Comparison of ENCODE assay signal across 7 cellular contexts in the genomic region with DNA sequence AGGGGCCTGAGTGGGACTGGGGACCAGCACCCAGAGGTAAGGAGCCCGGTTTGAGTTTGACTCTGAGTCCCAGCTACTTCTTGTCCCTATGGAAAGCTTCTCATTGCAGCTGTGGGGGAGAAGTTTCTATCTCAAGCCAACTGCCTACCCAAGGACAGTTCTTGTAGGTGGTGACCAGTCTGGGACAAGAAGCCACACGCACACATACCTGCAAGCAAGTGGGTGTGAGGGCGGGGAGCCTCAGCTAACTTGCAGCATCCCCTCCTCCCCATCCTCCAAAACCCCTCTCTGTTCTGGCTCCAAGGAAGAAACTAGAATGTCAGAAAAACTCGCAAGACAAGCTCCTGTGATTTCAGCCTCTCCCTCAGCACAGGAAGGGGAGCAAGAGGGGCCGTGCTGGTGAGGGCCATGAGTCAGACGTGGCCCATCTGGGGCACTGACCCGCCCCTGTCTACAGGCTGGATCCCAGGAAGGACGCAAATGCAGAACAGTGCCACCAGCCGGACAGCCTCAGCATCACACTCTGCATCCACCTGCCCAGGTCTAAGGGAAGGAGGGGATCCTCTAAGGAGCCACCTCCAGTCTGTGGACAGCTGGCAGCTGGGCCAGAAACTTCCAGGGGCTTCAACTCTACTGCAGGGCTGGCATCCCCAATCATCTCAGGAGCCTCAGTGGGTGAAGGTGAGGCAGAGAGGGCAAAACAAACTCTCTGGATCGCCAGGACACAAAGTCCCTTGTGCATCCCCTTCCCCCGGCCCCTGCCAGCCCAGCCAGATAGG.
DNase-seq lines count a peak whose midpoint lies in the region; ATAC-seq, FAIRE-seq and TF ChIP-seq lines count a peak whose summit lies in the region.

No MANE protein-coding gene starts in this region.

- TF ChIP-seq CTCF in GM12873 (IDR thresholded peaks at IDR 0.05; ENCODE audit: insufficient read depth, low read depth, low read length, missing control alignments) (peak; percentile 79), epithelial cell of proximal tubule (conservative IDR thresholded peaks at IDR 0.05; ENCODE audit: low read depth, low read length) (peak; percentile 84), neural cell (IDR thresholded peaks at IDR 0.05; ENCODE audit: poor library complexity, severe bottlenecking) (peak; percentile 22), omental fat pad (IDR thresholded peaks at IDR 0.05) (no peak)

- H3K9me3 ChIP-seq in neural cell (ENCODE audit: low read length): no peaks in the 10 kb centered on the region

- H3K9ac ChIP-seq in neural cell (ENCODE audit: low read length): no peak overlapping the region

- H3K4me2 ChIP-seq in neural cell (ENCODE audit: low read length): no peak overlapping the region

- no peak for TF ChIP-seq EP300 in neural cell (conservative IDR thresholded peaks at IDR 0.05; ENCODE audit: poor library complexity, severe bottlenecking)

- no peak overlapping the region for H2AFZ ChIP-seq in neural cell (ENCODE audit: low read depth, low read length)

- H3K79me2 ChIP-seq in neural cell (replicated peaks; ENCODE audit: insufficient read depth, low read length): no peaks in the 10 kb centered on the region

- no peak for TF ChIP-seq RAD21 in neural cell (conservative IDR thresholded peaks at IDR 0.05)

- no peaks in the 10 kb centered on the region for H4K20me1 ChIP-seq in neural cell (ENCODE audit: insufficient read depth)

- no peak overlapping the region for H3K27ac ChIP-seq in neural cell (ENCODE audit: low read length)

- ATAC-seq in HG03095 (IDR thresholded peaks at IDR 0.05; ENCODE audit: unreplicated experiment) (peak; percentile 54), HG03460 (IDR thresholded peaks at IDR 0.05; ENCODE audit: unreplicated experiment) (no peak), omental fat pad (ENCODE audit: low FRiP score) (no peak)

- H3K9me2 ChIP-seq in neural cell (ENCODE audit: insufficient read depth, low read length): no peaks in the 10 kb centered on the region

- H3K36me3 ChIP-seq in neural cell (ENCODE audit: insufficient read depth, low read length): no peaks in the 10 kb centered on the region

- no peaks in the 10 kb centered on the region for H3K27me3 ChIP-seq in neural cell (ENCODE audit: insufficient read depth, low read depth, low read length)

- DNase-seq in RCC 7860 (ENCODE audit: low spot score): peak; percentile 72
- no peak for DNase-seq in epithelial cell of proximal tubule (ENCODE audit: low read depth)
- DNase-seq in omental fat pad (ENCODE audit: low spot score): no peak

- H3K4me3 ChIP-seq in epithelial cell of proximal tubule (ENCODE audit: low read depth, low read length) (no peak overlapping the region), neural cell (ENCODE audit: low read length) (no peak overlapping the region)

- FAIRE-seq in RCC 7860 (lab: Jason Lieb, UNC): peak; percentile 77

- H3F3A ChIP-seq in neural cell (ENCODE audit: insufficient read depth, low read length, poor library complexity, severe bottlenecking): no peaks in the 10 kb centered on the region

TF ChIP-seq in neural cell, 6 proteins besides CTCF, POLR2A, EP300 and RAD21:
- TF ChIP-seq EZH2 (IDR thresholded peaks at IDR 0.05; ENCODE audit: borderline replicate concordance, insufficient read depth, low read length, poor library complexity, severe bottlenecking): no peak
- TF ChIP-seq TAF1 (IDR thresholded peaks at IDR 0.05; ENCODE audit: low read depth): no peak
- no peak for TF ChIP-seq REST (IDR thresholded peaks at IDR 0.05; ENCODE audit: borderline replicate concordance)
- TF ChIP-seq POLR2AphosphoS5 (IDR thresholded peaks at IDR 0.05): no peak
- TF ChIP-seq SMC3 (conservative IDR thresholded peaks at IDR 0.05; ENCODE audit: poor library complexity): no peak
- TF ChIP-seq MXI1 (conservative IDR thresholded peaks at IDR 0.05; ENCODE audit: poor library complexity, severe bottlenecking): no peak

Comparison
In these comparisons a context has a peak if more than half of its experiments do, and no peak if none do; other contexts are left out.
1. CTCF ChIP-seq: peak in GM12873 (single experiment), epithelial cell of proximal tubule (single experiment) and neural cell (single experiment); none in omental fat pad (0 of 3).